ENCODE assay signal across 8 cellular contexts in the genomic region with DNA sequence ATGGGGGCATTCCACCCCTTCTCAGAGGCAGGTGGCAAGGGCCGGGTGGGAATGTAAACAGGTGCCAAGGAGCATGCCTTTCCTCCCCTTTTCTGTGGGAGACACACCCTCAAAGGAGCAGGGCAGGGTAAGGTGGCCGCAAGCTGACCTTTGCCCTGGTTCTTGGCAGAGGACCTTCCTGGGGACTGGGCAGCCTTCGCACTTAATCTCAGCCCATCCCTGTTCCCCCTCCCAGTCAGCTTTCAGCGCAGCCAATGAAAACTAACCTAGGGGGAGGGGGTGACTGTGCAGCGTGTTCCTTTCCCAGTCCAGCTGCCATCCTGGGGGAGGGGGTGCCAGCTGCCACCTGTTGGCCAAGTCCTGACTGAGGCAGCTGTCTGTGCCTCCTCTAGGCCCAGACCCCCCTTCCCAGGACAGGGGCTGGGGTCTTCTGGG. TPM values are rescaled to one million over a fixed set of nuclear protein-coding genes. Genes with fewer than 3 reads are reported as not detected.
A peak's percentile ranks its signal among the peaks of the same experiment; 100 is the strongest.
DNase-seq lines count a peak whose midpoint lies in the region; ATAC-seq and TF ChIP-seq lines count a peak whose summit lies in the region.

No MANE protein-coding gene starts in this region.

- peaks cover 54% of the 10 kb centered on the region for H3K4me1 Mint-ChIP-seq in activated T-cell treated with anti-CD3 and anti-CD28 coated beads, Interleukin-2, amount 50 U/mL, for 24 hours (ENCODE audit: low read depth)
- H3K4me1 Mint-ChIP-seq in T-cell (peaks cover 5 to 35% (median 22%) of the 10 kb centered on the region in 3 donors), glutamatergic neuron (ENCODE audit: low read depth, unreplicated experiment) (peaks cover 17% of the 10 kb centered on the region)

- no peaks in the 10 kb centered on the region for H3K27me3 ChIP-seq in skeletal muscle satellite cell (ENCODE audit: control insufficient read depth, insufficient read depth, low read length)

- DNase-seq in activated T-cell treated with anti-CD3 and anti-CD28 coated beads, Interleukin-2, amount 50 U/mL, for 24 hours = no peak
- DNase-seq in activated T-cell treated with anti-CD3 and anti-CD28 coated beads for 4 hours (no peak), T-cell (no peak), glutamatergic neuron (peak; percentile 82), ACHN (no peak), retina (no peak)

- CTCF ChIA-PET in T-cell (lab: Charles Lee) = interaction anchor here (0.5 to 12.2 kb wide), 6 partner anchors 19 to 718 kb away, joined by 3 to 197 read pairs (median 4); partner anchors contain the start of genes NEK8 (in 1 of the 2) and TLCD1 (in 1 of the 2)

- H3K4me2 ChIP-seq in skeletal muscle satellite cell (ENCODE audit: low read length) = peak overlapping the region; percentile 96

- in situ Hi-C loops in ACHN (cut with HindIII; ENCODE audit: low pct_ligation_motif_present, low pct_unique_long_range_greater_than_20kb, low sequenced_read_pairs) = no loop called here

- H3K4me3 ChIP-seq in skeletal muscle satellite cell (ENCODE audit: low read length) = peak overlapping the region; percentile 96

- no peak for ATAC-seq in T-cell (replicated peaks in 1 of 4)
- no peak for ATAC-seq in GM21528 (IDR thresholded peaks at IDR 0.05; ENCODE audit: low FRiP score, unreplicated experiment)

- peak overlapping the region; percentile 9 for H3K9ac ChIP-seq in skeletal muscle satellite cell (ENCODE audit: low read depth, low read length)

- H3K36me3 Mint-ChIP-seq in activated T-cell treated with anti-CD3 and anti-CD28 coated beads, Interleukin-2, amount 50 U/mL, for 24 hours (ENCODE audit: low read depth) = peaks cover 72% of the 10 kb centered on the region
- H3K36me3 Mint-ChIP-seq in T-cell = peaks cover 4% of the 10 kb centered on the region
- H3K36me3 Mint-ChIP-seq in glutamatergic neuron (ENCODE audit: unreplicated experiment) = no peaks in the 10 kb centered on the region

- no peak for TF ChIP-seq CTCF in glutamatergic neuron (IDR thresholded peaks at IDR 0.05; ENCODE audit: partially characterized antibody, unreplicated experiment)

- no peaks in the 10 kb centered on the region for H3K27me3 Mint-ChIP-seq in activated T-cell treated with anti-CD3 and anti-CD28 coated beads, Interleukin-2, amount 50 U/mL, for 24 hours
- H3K27me3 Mint-ChIP-seq in T-cell (no peaks in the 10 kb centered on the region), glutamatergic neuron (ENCODE audit: unreplicated experiment) (peaks cover 32% of the 10 kb centered on the region)

- peaks cover 31% of the 10 kb centered on the region for H3K4me1 ChIP-seq in skeletal muscle satellite cell (ENCODE audit: control insufficient read depth, insufficient read depth, low read length)

- H3K9me3 Mint-ChIP-seq in activated T-cell treated with anti-CD3 and anti-CD28 coated beads, Interleukin-2, amount 50 U/mL, for 24 hours = no peaks in the 10 kb centered on the region
- H3K9me3 Mint-ChIP-seq in T-cell (no peaks in the 10 kb centered on the region), glutamatergic neuron (ENCODE audit: unreplicated experiment) (peaks cover 28% of the 10 kb centered on the region)

- H3K36me3 ChIP-seq in skeletal muscle satellite cell (ENCODE audit: insufficient read depth, low read length) = peaks cover 55% of the 10 kb centered on the region

- H3K27ac Mint-ChIP-seq in activated T-cell treated with anti-CD3 and anti-CD28 coated beads, Interleukin-2, amount 50 U/mL, for 24 hours = peak overlapping the region; percentile 92
- H3K27ac Mint-ChIP-seq in T-cell = peak overlapping the region; percentile 63 to 82
- H3K27ac Mint-ChIP-seq in glutamatergic neuron (ENCODE audit: unreplicated experiment) = peak overlapping the region; percentile 96

- peak overlapping the region; percentile 93 for H3K4me3 Mint-ChIP-seq in activated T-cell treated with anti-CD3 and anti-CD28 coated beads, Interleukin-2, amount 50 U/mL, for 24 hours
- peak overlapping the region in 2 of 3 donors; percentile 53 to 80 for H3K4me3 Mint-ChIP-seq in T-cell
- H3K4me3 Mint-ChIP-seq in glutamatergic neuron (ENCODE audit: unreplicated experiment) = peak overlapping the region; percentile 90

- H3K9me3 ChIP-seq in skeletal muscle satellite cell (replicated peaks; ENCODE audit: low read length) = no peaks in the 10 kb centered on the region

- POLR2A ChIA-PET in T-cell (lab: Charles Lee) = no interaction called here

RNA-seq across cellular contexts. Expression of gene TRAF4, which starts 2.8 kb away (rescaled TPM):
- total RNA-seq in T-cell (100 to 1,000 TPM in 2 of 5 donors, 10 to 100 TPM in 3; 37.5 to 226 (median 42.5) TPM), glutamatergic neuron (ENCODE audit: unreplicated experiment) (373 TPM)
- 23.6 and 31.9 TPM in 2 replicates for total RNA-seq in skeletal muscle satellite cell (2012; rRNA removed)

RNA-seq across cellular contexts. Expression of gene NEK8, which starts 18.0 kb away (rescaled TPM):
- 10 to 100 TPM in 3 of 5 donors, 1 to 10 TPM in 2; 7.7 to 13.6 (median 12.7) TPM for total RNA-seq in T-cell
- 5.9 TPM for total RNA-seq in glutamatergic neuron (ENCODE audit: unreplicated experiment)
- total RNA-seq in skeletal muscle satellite cell (2012; rRNA removed) = 1.5 and 2.0 TPM in 2 replicates

RNA-seq across cellular contexts. Expression of gene TLCD1, which starts 20.6 kb away (rescaled TPM):
- 1 to 10 TPM in 4 of 5 donors, not detected in 1; 1.2 to 1.8 (median 1.3) TPM for total RNA-seq in T-cell
- 8.2 TPM for total RNA-seq in glutamatergic neuron (ENCODE audit: unreplicated experiment)
- total RNA-seq in skeletal muscle satellite cell (2012; rRNA removed) = 5.6 and 6.8 TPM in 2 replicates

RNA-seq across cellular contexts. Expression of gene RPL23A, which starts 26.8 kb away (rescaled TPM):
- total RNA-seq in T-cell (1,000 to 10,000 TPM; 2,927 to 3,276 (median 3,036) TPM), glutamatergic neuron (ENCODE audit: unreplicated experiment) (627 TPM)
- total RNA-seq in skeletal muscle satellite cell (2012; rRNA removed) = 584 and 827 TPM in 2 replicates

RNA-seq across cellular contexts. Expression of gene RAB34, which starts 29.0 kb away (rescaled TPM):
- 10 to 100 TPM in 3 of 5 donors, 1 to 10 TPM in 2; 7.6 to 82.8 (median 11.0) TPM for total RNA-seq in T-cell
- total RNA-seq in glutamatergic neuron (ENCODE audit: unreplicated experiment) = 54.3 TPM
- total RNA-seq in skeletal muscle satellite cell (2012; rRNA removed) = 158 and 177 TPM in 2 replicates
